21 cellular contexts compared by ENCODE assay signal in the genomic region with DNA sequence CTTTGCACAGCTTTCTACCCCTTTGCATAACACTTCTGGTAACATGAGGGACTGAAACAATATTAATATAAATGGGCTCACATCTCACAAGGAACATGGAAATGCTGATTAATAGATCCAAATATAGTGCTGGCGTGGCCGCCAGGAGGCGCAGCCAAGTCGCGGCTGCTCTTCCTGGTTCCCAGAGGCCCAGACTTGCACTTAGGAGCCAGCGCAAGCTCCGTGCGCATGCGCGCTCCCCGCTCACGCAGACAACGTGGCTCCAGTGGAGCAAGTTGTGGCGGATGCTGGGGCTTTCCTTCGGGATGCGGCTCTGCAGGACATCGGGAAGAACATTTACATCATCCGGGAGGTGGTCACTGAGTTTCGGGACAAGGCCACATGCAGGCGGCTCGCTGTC.
"Had no signal": no experiment of that assay in that cellular context is flagged by ENCODE, and none has a peak within 500 bp of the region (broad histone marks: within the 10 kb centered on the region; RNA-seq: fewer than 3 reads in every experiment).

No MANE protein-coding gene starts in this region.

- H3K9me3 ChIP-seq: left ventricle myocardium inferior, psoas muscle, right lobe of liver, stomach, thoracic aorta, upper lobe of right lung had no signal

- H3K36me3 ChIP-seq: cardiac muscle cell, left ventricle myocardium inferior, right lobe of liver, stomach, thoracic aorta, upper lobe of right lung had no signal

- H3K4me1 ChIP-seq: psoas muscle, right lobe of liver, stomach, upper lobe of right lung had no signal

- DNase-seq: activated CD4-positive, alpha-beta memory T cell treated with anti-CD3 and anti-CD28 coated beads for 36 hours; activated CD4-positive, alpha-beta T cell treated with anti-CD3 and anti-CD28 coated beads for 36 hours; activated naive CD4-positive, alpha-beta T cell treated with Interleukin-2 at 50 U/mL for 16 hours; activated naive CD8-positive, alpha-beta T cell treated with anti-CD3 and anti-CD28 coated beads, Interleukin-2, amount 10 ng/mL, durations not matched to agents 7 days and 5 days; activated T-cell treated with anti-CD3 and anti-CD28 coated beads for 4 hours; amygdala; erythroblast; foreskin melanocyte; head of caudate nucleus; left ventricle myocardium inferior; right lobe of liver; small intestine; stimulated activated CD4-positive, alpha-beta T cell treated with anti-CD3 and anti-CD28 coated beads, Interleukin-4, amount 100 ng/mL, for 1 hour; stomach; SW 1271; upper lobe of right lung had no signal

- H3K4me3 ChIP-seq: cardiac muscle cell, left ventricle myocardium inferior, psoas muscle, right lobe of liver, stomach, thoracic aorta, upper lobe of right lung had no signal

- ATAC-seq: activated CD4-positive, alpha-beta T cell treated with anti-CD3 and anti-CD28 coated beads for 36 hours; activated T-helper 17 cell treated with anti-CD3 and anti-CD28 coated beads, Interleukin-2, amount 50 U/mL, for 72 hours; psoas muscle; upper lobe of right lung had no signal

- H3K27me3 ChIP-seq: cardiac muscle cell, right lobe of liver, stomach, upper lobe of right lung had no signal

- H3K27ac ChIP-seq: cardiac muscle cell, left ventricle myocardium inferior, psoas muscle, right lobe of liver, stomach, thoracic aorta, upper lobe of right lung had no signal

- FAIRE-seq: small intestine, TTC549 had no signal
